In the genomic region with DNA sequence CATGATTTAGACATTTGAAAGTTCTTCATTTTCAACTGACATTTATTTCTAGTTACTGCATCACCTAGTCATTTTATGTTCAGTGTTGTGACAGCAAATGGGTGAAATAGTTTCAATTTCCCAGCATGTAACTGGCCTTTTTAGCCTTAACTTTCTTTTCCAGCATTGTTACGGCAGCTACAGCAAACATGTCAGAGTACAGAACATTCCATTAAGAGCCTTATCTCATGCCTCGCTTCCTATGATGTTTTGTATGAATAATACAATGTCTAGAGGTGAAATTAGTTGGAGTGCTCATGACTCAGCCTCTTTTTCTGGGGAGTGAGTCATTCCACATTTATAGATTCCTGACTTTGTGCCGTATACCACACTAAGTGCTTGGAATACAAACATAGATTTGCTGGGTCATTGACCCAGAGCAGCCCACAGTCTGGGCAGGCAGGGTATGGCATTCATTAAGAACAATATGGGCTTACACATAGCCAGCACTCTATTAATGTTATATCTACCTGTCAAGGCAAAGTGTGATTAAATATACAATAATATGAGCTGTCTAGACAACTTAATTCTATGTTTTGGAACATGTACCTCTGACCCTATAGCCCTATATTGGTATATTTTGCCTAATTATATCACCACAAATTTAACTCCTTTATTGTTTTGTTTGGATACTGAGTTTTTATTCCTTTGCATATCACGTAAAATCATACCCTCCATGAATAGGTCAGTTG, we compare ENCODE assay signal across 8 cellular contexts.
DNase-seq lines count a peak whose midpoint lies in the region; ATAC-seq, FAIRE-seq and TF ChIP-seq lines count a peak whose summit lies in the region.

No MANE protein-coding gene starts in this region.

- H2BK15ac ChIP-seq in mesenchymal stem cell (ENCODE audit: low read depth, poor library complexity, severe bottlenecking), result no peak overlapping the region

- H3K79me1 ChIP-seq in mesenchymal stem cell (replicated peaks; ENCODE audit: low read length, poor library complexity, severe bottlenecking), result no peaks in the 10 kb centered on the region

- H3K4me3 Mint-ChIP-seq in activated T-cell treated with anti-CD3 and anti-CD28 coated beads, Interleukin-2, amount 50 U/mL, for 4 hours, result no peak overlapping the region

- no peak overlapping the region for H3K18ac ChIP-seq in mesenchymal stem cell (ENCODE audit: low read depth in 1 of 2, low read length in 2 of 2)

- TF ChIP-seq POLR2A in NB4 (IDR thresholded peaks at IDR 0.05; ENCODE audit: extremely low read depth, insufficient read length), result no peak

- H3K27ac ChIP-seq in AG04450 (ENCODE audit: low read depth, low read length), result peak overlapping the region; percentile 58
- H3K27ac ChIP-seq in mesenchymal stem cell (ENCODE audit: low read length, poor library complexity, severe bottlenecking), result peak overlapping the region; percentile 56

- H3K23ac ChIP-seq in mesenchymal stem cell (ENCODE audit: low read length in 2 of 2), result no peak overlapping the region

- no peak overlapping the region for H2AK5ac ChIP-seq in mesenchymal stem cell (ENCODE audit: low read length, severe bottlenecking)

- no peak for FAIRE-seq in bronchial epithelial cell (lab: Jason Lieb, UNC)

- no peaks in the 10 kb centered on the region for H3K27me3 ChIP-seq in AG04450 (ENCODE audit: control insufficient read depth, insufficient read depth, low read length)
- H3K27me3 ChIP-seq in bronchial epithelial cell (ENCODE audit: control insufficient read depth, insufficient read depth, low read length), result no peaks in the 10 kb centered on the region
- no peaks in the 10 kb centered on the region for H3K27me3 ChIP-seq in mesenchymal stem cell (ENCODE audit: control insufficient read depth in 1 of 2, insufficient read depth in 1 of 2, low read length in 2 of 2)

- ATAC-seq in GM21515 (IDR thresholded peaks at IDR 0.05; ENCODE audit: unreplicated experiment) (no peak), GM19467 (IDR thresholded peaks at IDR 0.05; ENCODE audit: unreplicated experiment) (no peak)
- ATAC-seq in activated T-cell treated with anti-CD3 and anti-CD28 coated beads, Interleukin-2, amount 50 U/mL, for 4 hours, result no peak

- TF ChIP-seq CTCF in AG04450 (IDR thresholded peaks at IDR 0.05; ENCODE audit: low read depth, low read length) (no peak), NB4 (IDR thresholded peaks at IDR 0.05; ENCODE audit: low read depth, low read length) (no peak), bronchial epithelial cell (IDR thresholded peaks at IDR 0.05; ENCODE audit: insufficient read depth, low read length, severe bottlenecking) (no peak)

- peaks cover 11% of the 10 kb centered on the region for H3K9me3 Mint-ChIP-seq in activated T-cell treated with anti-CD3 and anti-CD28 coated beads, Interleukin-2, amount 50 U/mL, for 4 hours

- no peaks in the 10 kb centered on the region for H3K36me3 Mint-ChIP-seq in activated T-cell treated with anti-CD3 and anti-CD28 coated beads, Interleukin-2, amount 50 U/mL, for 4 hours (ENCODE audit: insufficient read depth)

- DNase-seq in AG04450 (ENCODE audit: low read depth, low spot score) (peak; percentile 88), NB4 (ENCODE audit: low read depth) (peak; percentile 36), bronchial epithelial cell (ENCODE audit: low read depth) (peak; percentile 99), mesenchymal stem cell (peak; percentile 94)
- DNase-seq in activated effector memory CD4-positive, alpha-beta T cell treated with Interleukin-2 at 50 U/mL for 16 hours, result no peak
- DNase-seq in activated T-cell treated with anti-CD3 and anti-CD28 coated beads, Interleukin-2, amount 50 U/mL, for 4 hours, result no peak

- peak overlapping the region; percentile 65 for H3K9ac ChIP-seq in mesenchymal stem cell (ENCODE audit: low read length)

- WGBS in mesenchymal stem cell, result 40% methylated on average over 2 of the region's 4 CpGs

- H2BK120ac ChIP-seq in mesenchymal stem cell (ENCODE audit: low read depth, low read length), result no peak overlapping the region

- no peak overlapping the region for H4K8ac ChIP-seq in mesenchymal stem cell (ENCODE audit: low read length)

- H3K4me1 Mint-ChIP-seq in activated T-cell treated with anti-CD3 and anti-CD28 coated beads, Interleukin-2, amount 50 U/mL, for 4 hours (ENCODE audit: low read depth), result no peaks in the 10 kb centered on the region

- no peak overlapping the region for H3K4me3 ChIP-seq in AG04450 (ENCODE audit: low read depth, low read length)
- H3K4me3 ChIP-seq in NB4 (ENCODE audit: low read depth, low read length), result no peak overlapping the region
- H3K4me3 ChIP-seq in bronchial epithelial cell (ENCODE audit: low read depth, low read length), result no peak overlapping the region
- H3K4me3 ChIP-seq in mesenchymal stem cell (ENCODE audit: insufficient read depth in 1 of 2, low read depth in 1 of 2, low read length in 2 of 2), result peak overlapping the region in 1 of 2 experiments; percentile 41

- peaks cover 6% of the 10 kb centered on the region for H3K4me1 ChIP-seq in mesenchymal stem cell (ENCODE audit: control insufficient read depth, insufficient read depth, low read depth, low read length)

- H3K27me3 Mint-ChIP-seq in activated T-cell treated with anti-CD3 and anti-CD28 coated beads, Interleukin-2, amount 50 U/mL, for 4 hours (ENCODE audit: low read depth), result no peaks in the 10 kb centered on the region

- no peak overlapping the region for H2BK5ac ChIP-seq in mesenchymal stem cell (ENCODE audit: low read depth, low read length, poor library complexity, severe bottlenecking)

- H3K9me3 ChIP-seq in AG04450 (ENCODE audit: control insufficient read depth, insufficient read depth, low read length) (peaks cover 9% of the 10 kb centered on the region), mesenchymal stem cell (ENCODE audit: control insufficient read depth, low read length) (peaks cover 6% of the 10 kb centered on the region)

- H3K4ac ChIP-seq in mesenchymal stem cell (ENCODE audit: low read depth in 1 of 2, low read length in 2 of 2), result no peak overlapping the region

- CTCF ChIA-PET in AG04450 (lab: Charles Lee), result interaction anchor here (1.2 to 1.5 kb wide), 3 partner anchors 10 to 161 kb away, joined by 3 to 4 read pairs (median 4); partner anchors contain the start of gene MAP2

- POLR2A ChIA-PET in AG04450 (lab: Yijun Ruan, JAX), result interaction anchor here (0.6 kb wide), 1 partner anchor 22 kb away, joined by 3 read pairs; no protein-coding TSS in a partner anchor

- no peak overlapping the region for H2BK12ac ChIP-seq in mesenchymal stem cell (ENCODE audit: low read length in 2 of 2)

- no peaks in the 10 kb centered on the region for H3K36me3 ChIP-seq in bronchial epithelial cell (ENCODE audit: control insufficient read depth, insufficient read depth, low read length)
- H3K36me3 ChIP-seq in mesenchymal stem cell (ENCODE audit: control insufficient read depth in 1 of 2, insufficient read depth in 2 of 2, low read depth in 1 of 2, low read length in 2 of 2), result no peaks in the 10 kb centered on the region

- no peak overlapping the region for H4K91ac ChIP-seq in mesenchymal stem cell (ENCODE audit: low read length)

- no peak overlapping the region for H3K4me2 ChIP-seq in mesenchymal stem cell (ENCODE audit: low read length, poor library complexity, severe bottlenecking)

- H2AFZ ChIP-seq in mesenchymal stem cell (ENCODE audit: low read depth, low read length), result no peak overlapping the region

- no peak overlapping the region for H3K14ac ChIP-seq in mesenchymal stem cell (ENCODE audit: low read length in 2 of 2)

Comparison
In these comparisons a context has a peak if more than half of its experiments do, and no peak if none do; other contexts are left out.
1. DNase-seq: peak in AG04450 (single experiment), NB4 (single experiment), bronchial epithelial cell (single experiment) and mesenchymal stem cell (single experiment); none in activated effector memory CD4-positive, alpha-beta T cell treated with Interleukin-2 at 50 U/mL for 16 hours (single experiment) and activated T-cell treated with anti-CD3 and anti-CD28 coated beads, Interleukin-2, amount 50 U/mL, for 4 hours (single experiment).